In the genomic region with DNA sequence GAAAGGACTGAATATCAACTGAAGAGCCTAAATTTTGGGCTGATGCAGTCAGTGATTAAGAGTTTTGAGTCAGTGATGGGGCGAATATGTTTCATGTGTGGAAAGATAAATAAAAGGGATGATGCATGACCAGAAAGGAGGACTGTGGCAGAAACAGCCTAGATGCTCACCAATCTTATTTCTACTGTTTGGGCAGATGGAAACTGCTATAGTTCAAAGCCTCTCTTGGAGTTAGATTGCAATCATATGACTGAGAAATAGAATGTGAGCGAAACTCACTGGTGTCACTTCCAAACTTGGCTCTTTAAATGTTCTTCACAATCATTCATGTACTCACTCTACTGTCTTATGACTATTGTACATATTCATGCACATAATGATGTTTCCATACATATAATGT, we compare ENCODE assay signal across 27 cellular contexts.
"Had no signal": no experiment of that assay in that cellular context is flagged by ENCODE, and none has a peak within 500 bp of the region (broad histone marks: within the 10 kb centered on the region; RNA-seq: fewer than 3 reads in every experiment).

No MANE protein-coding gene starts in this region.

- H3K27ac ChIP-seq: neural progenitor cell, ovary, parathyroid adenoma, psoas muscle, right lobe of liver, sigmoid colon, stomach, thoracic aorta, thyroid gland, tibial nerve, upper lobe of left lung, vagina had no signal

- H3K4me1 ChIP-seq: neural progenitor cell, parathyroid adenoma, psoas muscle, right lobe of liver, sigmoid colon, stomach, thyroid gland, tibial nerve, upper lobe of left lung, vagina had no signal

- H3K9me3 Mint-ChIP-seq: nephron; neural progenitor cell; stimulated activated effector memory CD8-positive, alpha-beta T cell treated with anti-CD3 and anti-CD28 coated beads, Interleukin-12 subunit alpha, Interleukin-12 subunit beta, amount 100 ng/mL, for 72 hours; stimulated activated naive B cell treated with anti-CD40 and anti-IgM and Interleukin-4, amounts not matched to agents 10 μg/mL and 1 μg/mL and 100 μg/mL, for 72 hours; stimulated activated naive CD8-positive, alpha-beta T cell treated with anti-CD3 and anti-CD28 coated beads, Interleukin-15, Interleukin-2, amounts not matched to agents 100 ng/mL and 50 ng/mL, for 24 hours had no signal

- H2AFZ ChIP-seq: neural progenitor cell, parathyroid adenoma had no signal

- H3K4me2 ChIP-seq: neural progenitor cell had no signal

- H3K4me3 Mint-ChIP-seq: nephron; neural progenitor cell; stimulated activated effector memory CD8-positive, alpha-beta T cell treated with anti-CD3 and anti-CD28 coated beads, Interleukin-12 subunit alpha, Interleukin-12 subunit beta, amount 100 ng/mL, for 72 hours; stimulated activated naive B cell treated with anti-CD40 and anti-IgM and Interleukin-4, amounts not matched to agents 10 μg/mL and 1 μg/mL and 100 μg/mL, for 72 hours; stimulated activated naive CD8-positive, alpha-beta T cell treated with anti-CD3 and anti-CD28 coated beads, Interleukin-15, Interleukin-2, amounts not matched to agents 100 ng/mL and 50 ng/mL, for 24 hours had no signal

- H3K27me3 Mint-ChIP-seq: progenitor cell of endocrine pancreas had no signal

- H3K27ac Mint-ChIP-seq: nephron; neural progenitor cell; progenitor cell of endocrine pancreas; stimulated activated effector memory CD8-positive, alpha-beta T cell treated with anti-CD3 and anti-CD28 coated beads, Interleukin-12 subunit alpha, Interleukin-12 subunit beta, amount 100 ng/mL, for 72 hours; stimulated activated naive B cell treated with anti-CD40 and anti-IgM and Interleukin-4, amounts not matched to agents 10 μg/mL and 1 μg/mL and 100 μg/mL, for 72 hours; stimulated activated naive CD8-positive, alpha-beta T cell treated with anti-CD3 and anti-CD28 coated beads, Interleukin-15, Interleukin-2, amounts not matched to agents 100 ng/mL and 50 ng/mL, for 24 hours had no signal

- H3K9me3 ChIP-seq: ovary, psoas muscle, right lobe of liver, sigmoid colon, stomach, thoracic aorta, thyroid gland, tibial nerve, upper lobe of left lung, vagina had no signal

- H3K36me3 Mint-ChIP-seq: neural progenitor cell; stimulated activated effector memory CD8-positive, alpha-beta T cell treated with anti-CD3 and anti-CD28 coated beads, Interleukin-12 subunit alpha, Interleukin-12 subunit beta, amount 100 ng/mL, for 72 hours; stimulated activated naive B cell treated with anti-CD40 and anti-IgM and Interleukin-4, amounts not matched to agents 10 μg/mL and 1 μg/mL and 100 μg/mL, for 72 hours had no signal

- H3K4me1 Mint-ChIP-seq: nephron; stimulated activated effector memory CD8-positive, alpha-beta T cell treated with anti-CD3 and anti-CD28 coated beads, Interleukin-12 subunit alpha, Interleukin-12 subunit beta, amount 100 ng/mL, for 72 hours had no signal

- H3K36me3 ChIP-seq: neural progenitor cell, ovary, right lobe of liver, sigmoid colon, stomach, thoracic aorta, thyroid gland, tibial nerve, upper lobe of left lung, vagina had no signal

- H3K27me3 ChIP-seq: neural progenitor cell, ovary, right lobe of liver, thyroid gland, tibial nerve, upper lobe of left lung, vagina had no signal

- H3K9ac ChIP-seq: neural progenitor cell, parathyroid adenoma had no signal

- H3K79me2 ChIP-seq: parathyroid adenoma had no signal

- H3K4me3 ChIP-seq: neural progenitor cell, ovary, psoas muscle, right lobe of liver, sigmoid colon, stomach, thoracic aorta, thyroid gland, tibial nerve, upper lobe of left lung, vagina had no signal

- DNase-seq: occipital lobe; ovary; posterior cingulate gyrus; psoas muscle; right cardiac atrium; right lobe of liver; sigmoid colon; small intestine; stimulated activated CD4-positive, alpha-beta T cell treated with anti-CD3 and anti-CD28 coated beads, Interleukin-15, amount 100 ng/mL, for 24 hours; stimulated activated CD4-positive, alpha-beta T cell treated with anti-CD3 and anti-CD28 coated beads, Interleukin-2, amount 100 ng/mL, for 24 hours; stimulated activated CD4-positive, alpha-beta T cell treated with anti-CD3 and anti-CD28 coated beads, Interleukin-2, amount 100 ng/mL, for 48 hours; stimulated activated CD4-positive, alpha-beta T cell treated with anti-CD3 and anti-CD28 coated beads, Interleukin-4, amount 100 ng/mL, for 24 hours; stimulated activated naive B cell treated with anti-CD40 and anti-IgM and Interleukin-4, amounts not matched to agents 10 μg/mL and 1 μg/mL and 100 μg/mL, for 72 hours; stimulated activated naive CD4-positive, alpha-beta T cell treated with Interleukin-2 at 50 U/mL for 16 hours; stomach; thyroid gland; trophoblast cell; upper lobe of left lung had no signal

- ATAC-seq: psoas muscle; right cardiac atrium; right lobe of liver; stimulated activated effector memory CD8-positive, alpha-beta T cell treated with anti-CD3 and anti-CD28 coated beads, Interleukin-12 subunit alpha, Interleukin-12 subunit beta, amount 100 ng/mL, for 72 hours; stimulated activated naive B cell treated with anti-CD40 and anti-IgM and Interleukin-4, amounts not matched to agents 10 μg/mL and 1 μg/mL and 100 μg/mL, for 72 hours had no signal
